9 cellular contexts compared by ENCODE assay signal in genomic region chr22:22593964-22594656, GRCh38. TPM values are rescaled to one million over a fixed set of nuclear protein-coding genes. Genes with fewer than 3 reads are reported as not detected.
DNase-seq lines count a peak whose midpoint lies in the region; ATAC-seq, FAIRE-seq and TF ChIP-seq lines count a peak whose summit lies in the region.
"Had no signal": no experiment of that assay in that cellular context is flagged by ENCODE, and none has a peak within 500 bp of the region (broad histone marks: within the 10 kb centered on the region; RNA-seq: fewer than 3 reads in every experiment).

No MANE protein-coding gene starts in this region.

- H3K4me3 ChIP-seq in Jurkat, Clone E6-1 (ENCODE audit: low read length): no peak overlapping the region
- H3K4me3 ChIP-seq in K562: no peak overlapping the region

- peak; percentile 95 for ATAC-seq in K562
- peak; percentile 42 for ATAC-seq in left colon
- no peak for ATAC-seq in GM21526 (IDR thresholded peaks at IDR 0.05; ENCODE audit: low FRiP score, unreplicated experiment)
- no peak for ATAC-seq in GM21360 (IDR thresholded peaks at IDR 0.05; ENCODE audit: unreplicated experiment)

- no peaks in the 10 kb centered on the region for H3K79me2 ChIP-seq in K562 (ENCODE audit: control insufficient read depth, insufficient read depth, low read length)

- no peak for TF ChIP-seq POLR2A in K562 (conservative IDR thresholded peaks at IDR 0.05)

- POLR2A ChIA-PET in K562 (lab: Yijun Ruan, JAX): interaction anchor here (0.6 kb wide), 1 partner anchor 17 kb away, joined by 3 read pairs; no protein-coding TSS in a partner anchor

- CTCF ChIA-PET in K562 (lab: Yijun Ruan, JAX; ENCODE audit: low intra/inter-chr PET ratio): interaction anchor here (0.5 to 5.1 kb wide), 36 partner anchors 11 to 535 kb away, joined by 3 to 60 read pairs (median 4); partner anchors contain the start of gene PRAME

- DNase-seq in EL (peak; percentile 41), T-helper 1 cell (peak in 4 of 5 donors; percentile 22 to 62 (median 30)), K562 (ENCODE audit: extremely low read depth in 1 of 4, low spot score in 3 of 4) (peak; percentile 94 to 100 (median 98)), left colon (peak in 1 of 2 donors; percentile 55)
- peak; percentile 65 for DNase-seq in Jurkat, Clone E6-1 (ENCODE audit: low read depth, low spot score)
- peak; percentile 8 to 26 for DNase-seq in stimulated activated CD8-positive, alpha-beta memory T cell treated with anti-CD3 and anti-CD28 coated beads, Interleukin-2, amount 100 ng/mL, for 1 hour (ENCODE audit: low read depth in 2 of 2)

- no peaks in the 10 kb centered on the region for H3K4me1 ChIP-seq in K562 (replicated peaks in 1 of 2; ENCODE audit: control insufficient read depth in 2 of 2, insufficient read depth in 2 of 2, low read length in 2 of 2)

- H3K36me3 ChIP-seq in K562 (ENCODE audit: control insufficient read depth, insufficient read depth, low read length): no peaks in the 10 kb centered on the region

- no peaks in the 10 kb centered on the region for H3K9me3 ChIP-seq in K562 (replicated peaks; ENCODE audit: control insufficient read depth, insufficient read depth, low read depth, low read length)

- H3K9ac ChIP-seq in K562 (ENCODE audit: insufficient read depth in 1 of 2, low read depth in 2 of 2, low read length in 2 of 2): peak overlapping the region in 1 of 2 experiments; percentile 5; a peak in 1 of 4 replicates

- H3K4me2 ChIP-seq in K562 (ENCODE audit: insufficient read depth, low read length): no peak overlapping the region

- WGBS in K562 (ENCODE audit: insufficient coverage, low coverage, missing lambda C conversion rate): 5% methylated on average over 10 of the region's 10 CpGs

- peaks cover 31 to 47% of the 10 kb centered on the region in 2 experiments; a peak in 4 of 5 replicates for H3K27me3 ChIP-seq in K562 (ENCODE audit: control insufficient read depth in 2 of 2, insufficient read depth in 2 of 2, low read length in 2 of 2)

- H3K27ac ChIP-seq in K562 (ENCODE audit: extremely low read depth, low read depth, low read length): no peak overlapping the region

- no peak for TF ChIP-seq EP300 in K562 (IDR thresholded peaks at IDR 0.05; ENCODE audit: low read length)

- peaks cover 8% of the 10 kb centered on the region for H3K9me1 ChIP-seq in K562 (ENCODE audit: control insufficient read depth, insufficient read depth, low read length)

- H4K20me1 ChIP-seq in K562 (replicated peaks; ENCODE audit: control insufficient read depth, insufficient read depth, low read length): peaks cover 15% of the 10 kb centered on the region

- no TSS peak for BruUV-seq in K562 (replicated peaks; lab: Mats Ljungman, UMichigan)

- no peak for TF ChIP-seq RAD21 in K562 (CRISPR knock-in tag; conservative IDR thresholded peaks at IDR 0.05 in 1 of 2, IDR thresholded peaks at IDR 0.05 in 1 of 2)

- peak; percentile 97 for FAIRE-seq in K562 (lab: Jason Lieb, UNC)

- intact Hi-C loops in K562 (cut with micrococcal nuclease) (loop anchor here (1.0 to 5.0 kb wide), 9 partner anchors 22 to 387 kb away; no protein-coding TSS in a partner anchor), left colon (cut with DNase I, micrococcal nuclease) (no loop called here)

- TF ChIP-seq CTCF in K562 (IDR thresholded peaks at IDR 0.05 in 2 of 3, conservative IDR thresholded peaks at IDR 0.05 in 1 of 3; ENCODE audit: insufficient read depth in 2 of 3, low read depth in 1 of 3, low read length in 3 of 3): no peak

- 0 out of 2 replicates have a peak overlapping the region, but pooled peaks have one; percentile 1 for H2AFZ ChIP-seq in K562 (ENCODE audit: low read depth, low read length)

- in situ Hi-C loops in K562 (cut with MboI): loop anchor here (10.0 kb wide), 1 partner anchor 1469 kb away; no protein-coding TSS in a partner anchor

TF ChIP-seq in K562, 482 proteins besides CTCF, POLR2A, EP300 and RAD21 (continues in another document):
- TF ChIP-seq ZNF444 (CRISPR knock-in tag; IDR thresholded peaks at IDR 0.05): no peak
- no peak for TF ChIP-seq DACH1 (IDR thresholded peaks at IDR 0.05; ENCODE audit: partially characterized antibody)
- peak; percentile 37 for TF ChIP-seq PML (IDR thresholded peaks at IDR 0.05; ENCODE audit: low read length)
- TF ChIP-seq STAT6 (CRISPR knock-in tag; IDR thresholded peaks at IDR 0.05): peak; percentile 97; the same call in 1 of the 2 replicates
- TF ChIP-seq ZNF696 (CRISPR knock-in tag; conservative IDR thresholded peaks at IDR 0.05): no peak
- TF ChIP-seq POLR2AphosphoS2 (IDR thresholded peaks at IDR 0.05; ENCODE audit: low read length): no peak
- TF ChIP-seq E2F4 (CRISPR knock-in tag; IDR thresholded peaks at IDR 0.05; ENCODE audit: low read depth): no peak

RNA-seq across cellular contexts. Expression of gene PRAME, which starts 35.0 kb away (rescaled TPM):
- 185 TPM for polyA plus RNA-seq in Jurkat, Clone E6-1 (2012; ENCODE audit: insufficient read depth, insufficient read length)
- 1,035 and 1,246 TPM in 2 replicates for total RNA-seq in K562 (2011; cell fraction: chromatin; rRNA removed; ENCODE audit: low replicate concordance)
- total RNA-seq in K562 (2011; cell fraction: nucleolus; rRNA removed): 1,013 and 1,088 TPM in 2 replicates
- total RNA-seq in K562 (2011; cell fraction: nucleoplasm; rRNA removed): 943 and 1,014 TPM in 2 replicates
- 968 and 1,107 TPM in 2 replicates for total RNA-seq in K562 (2014; rRNA removed)
- total RNA-seq in K562 (2014; rRNA removed; fragmentation: Illumina TruSeq; extraction: Trizol): 993 and 1,024 TPM in 2 replicates
- total RNA-seq in K562 (2015; rRNA removed; fragmentation: Illumina TruSeq; extraction: Trizol): 1,048 and 1,089 TPM in 2 replicates
- 1,138 and 1,201 TPM in 2 replicates for total RNA-seq in K562 (2021)
- 2,141 and 2,474 TPM in 2 replicates for polyA plus RNA-seq in K562 (2011; rRNA removed)
- 2,488 and 2,726 TPM in 2 replicates for polyA plus RNA-seq in K562 (2011; cell fraction: cytosol; rRNA removed)
- 3,679 and 4,057 TPM in 2 replicates for polyA plus RNA-seq in K562 (2011; cell fraction: nucleus; rRNA removed)
- 1,108 and 1,453 TPM in 2 replicates for polyA plus RNA-seq in K562 (2012)
- 1,536 and 1,589 TPM in 2 replicates for polyA plus RNA-seq in K562 (2014; fragmentation: Illumina TruSeq; extraction: Trizol)
- 1,000 to 10,000 TPM in 1 of 2 experiments, 100 to 1,000 TPM in 1; 662 to 1,142 TPM for polyA plus RNA-seq in K562 (2014; fragmentation: Nextera tagmentation; extraction: Ambion mirVana)
- 1,519 and 1,644 TPM in 2 replicates for polyA plus RNA-seq in K562 (2014; rRNA removed)
- 1,022 and 1,144 TPM in 2 replicates for polyA minus RNA-seq in K562 (2011; rRNA and poly(A)+ RNA removed)
- polyA minus RNA-seq in K562 (2011; cell fraction: cytosol; rRNA and poly(A)+ RNA removed): 512 and 653 TPM in 2 replicates
- polyA minus RNA-seq in K562 (2011; cell fraction: nucleus; rRNA and poly(A)+ RNA removed): 275 and 419 TPM in 2 replicates
- not detected for total RNA-seq in left colon

RNA-seq across cellular contexts. Expression of gene GGTLC2, which starts 50.3 kb away (rescaled TPM):
- polyA plus RNA-seq in Jurkat, Clone E6-1 (2012; ENCODE audit: insufficient read depth, insufficient read length): not detected
- total RNA-seq in K562 (2011; cell fraction: chromatin; rRNA removed; ENCODE audit: low replicate concordance): not detected in 2 replicates
- total RNA-seq in K562 (2011; cell fraction: nucleolus; rRNA removed): not detected in 2 replicates
- total RNA-seq in K562 (2011; cell fraction: nucleoplasm; rRNA removed): not detected in 2 replicates
- total RNA-seq in K562 (2014; rRNA removed) (not detected in 2 replicates), K562 (2014; rRNA removed; fragmentation: Illumina TruSeq; extraction: Trizol) (not detected in 2 replicates), K562 (2015; rRNA removed; fragmentation: Illumina TruSeq; extraction: Trizol) (not detected in 2 replicates), K562 (2021) (not detected in 2 replicates), left colon (under 1 TPM in 1 of 2 donors, not detected in 1; 0.45 TPM)
- polyA plus RNA-seq in K562 (2011; rRNA removed) (not detected in 2 replicates), K562 (2014; fragmentation: Illumina TruSeq; extraction: Trizol) (not detected in 2 replicates), K562 (2014; fragmentation: Nextera tagmentation; extraction: Ambion mirVana) (not detected), K562 (2014; rRNA removed) (not detected in 2 replicates)
- not detected in 2 replicates for polyA plus RNA-seq in K562 (2011; cell fraction: cytosol; rRNA removed)
- not detected in 2 replicates for polyA plus RNA-seq in K562 (2011; cell fraction: nucleus; rRNA removed)
- polyA plus RNA-seq in K562 (2012): not detected in 2 replicates
- not detected in 2 replicates for polyA minus RNA-seq in K562 (2011; rRNA and poly(A)+ RNA removed)
- not detected in 2 replicates for polyA minus RNA-seq in K562 (2011; cell fraction: cytosol; rRNA and poly(A)+ RNA removed)
- not detected in 2 replicates for polyA minus RNA-seq in K562 (2011; cell fraction: nucleus; rRNA and poly(A)+ RNA removed)
- polyA plus RNA-seq: adipose tissue had no signal

Comparison
In these comparisons a context has a peak if more than half of its experiments do, and no peak if none do; other contexts are left out.
1. ATAC-seq: peak in K562 (single experiment) and left colon (single experiment); none in GM21526 (single experiment) and GM21360 (single experiment).
2. RNA of gene PRAME, which starts 35.0 kb away (total RNA-seq): 943 to 1,246 TPM in K562; not detected in left colon; every median in the first group is over 100 times any median in the second.